Comparison of ENCODE assay signal across 27 cellular contexts in genomic region chr20:25745100-25745499, GRCh38.
"Had no signal": no experiment of that assay in that cellular context is flagged by ENCODE, and none has a peak within 500 bp of the region (broad histone marks: within the 10 kb centered on the region; RNA-seq: fewer than 3 reads in every experiment).

No MANE protein-coding gene starts in this region.

- H3K4me3 Mint-ChIP-seq: activated CD4-positive, alpha-beta T cell treated with anti-CD3 and anti-CD28 coated beads for 36 hours; activated CD8-positive, alpha-beta T cell treated with anti-CD3 and anti-CD28 coated beads for 36 hours; activated naive CD4-positive, alpha-beta T cell treated with anti-CD3 and anti-CD28 coated beads, Interleukin-2, amount 10 ng/mL, durations not matched to agents 7 days and 5 days; activated naive CD8-positive, alpha-beta T cell; activated T-cell treated with anti-CD3 and anti-CD28 coated beads, Interleukin-2, amount 50 U/mL, for 4 hours; effector memory CD8-positive, alpha-beta T cell had no signal

- H3K36me3 ChIP-seq: brain microvascular endothelial cell, esophagus squamous epithelium had no signal

- H3K4me3 ChIP-seq: esophagus squamous epithelium had no signal

- H3K27ac Mint-ChIP-seq: activated CD4-positive, alpha-beta T cell treated with anti-CD3 and anti-CD28 coated beads for 36 hours; activated CD8-positive, alpha-beta T cell treated with anti-CD3 and anti-CD28 coated beads for 36 hours; activated naive CD4-positive, alpha-beta T cell treated with anti-CD3 and anti-CD28 coated beads, Interleukin-2, amount 10 ng/mL, durations not matched to agents 7 days and 5 days; activated naive CD8-positive, alpha-beta T cell; activated T-helper 2 cell treated with anti-CD3 and anti-CD28 coated beads, Interferon-gamma antibody, Interleukin-2, Interleukin-4, amounts not matched to agents 10 μg/mL and 5 μg/mL and 100 μg/mL, durations not matched to agents 14 hours and 24 hours and 36 hours had no signal

- H3K27ac ChIP-seq: brain microvascular endothelial cell, epithelial cell of prostate, esophagus squamous epithelium had no signal

- DNase-seq: activated CD4-positive, alpha-beta T cell treated with anti-CD3 and anti-CD28 coated beads for 36 hours; activated CD4-positive, alpha-beta T cell treated with anti-CD3 and anti-CD28 coated beads, Interleukin-2, amount 50 U/mL, for 1 hour; activated CD4-positive, alpha-beta T cell treated with anti-CD3 and anti-CD28 coated beads, Interleukin-2, amount 50 U/mL, for 48 hours; activated CD4-positive, CD25-positive, alpha-beta regulatory T cell; activated CD4-positive, CD25-positive, alpha-beta regulatory T cell treated with anti-CD3 and anti-CD28 coated beads, Interleukin-2, amount 50 U/mL, for 72 hours; activated CD8-positive, alpha-beta memory T cell treated with anti-CD3 and anti-CD28 coated beads for 24 hours; activated CD8-positive, alpha-beta T cell treated with anti-CD3 and anti-CD28 coated beads for 36 hours; activated effector memory CD4-positive, alpha-beta T cell treated with anti-CD3 and anti-CD28 coated beads, Interleukin-2, amount 50 U/mL, for 16 hours; activated naive CD4-positive, alpha-beta T cell treated with anti-CD3 and anti-CD28 coated beads, Interleukin-2, amount 10 ng/mL, durations not matched to agents 7 days and 5 days; activated T-cell treated with anti-CD3 and anti-CD28 coated beads, Interleukin-2, amount 50 U/mL, for 4 hours; amniotic stem cell; anterior cingulate cortex; brain microvascular endothelial cell; caudate nucleus; cortex of kidney; dermis blood vessel endothelial cell; effector CD4-positive, alpha-beta T cell; effector memory CD8-positive, alpha-beta T cell; esophagus squamous epithelium; head of caudate nucleus; T-helper 2 cell had no signal

- H3K36me3 Mint-ChIP-seq: activated naive CD8-positive, alpha-beta T cell had no signal

- H3K9me3 ChIP-seq: esophagus squamous epithelium had no signal

- ATAC-seq: activated CD4-positive, alpha-beta T cell treated with anti-CD3 and anti-CD28 coated beads for 36 hours; activated CD8-positive, alpha-beta T cell treated with anti-CD3 and anti-CD28 coated beads for 36 hours; activated T-cell treated with anti-CD3 and anti-CD28 coated beads, Interleukin-2, amount 50 U/mL, for 4 hours; effector memory CD8-positive, alpha-beta T cell had no signal

- FAIRE-seq: astrocyte, colon, frontal cortex had no signal

- H3K4me1 ChIP-seq: esophagus squamous epithelium had no signal

- H3K9me3 Mint-ChIP-seq: activated CD8-positive, alpha-beta T cell treated with anti-CD3 and anti-CD28 coated beads for 36 hours; activated T-cell treated with anti-CD3 and anti-CD28 coated beads, Interleukin-2, amount 50 U/mL, for 4 hours; activated T-helper 2 cell treated with anti-CD3 and anti-CD28 coated beads, Interferon-gamma antibody, Interleukin-2, Interleukin-4, amounts not matched to agents 10 μg/mL and 5 μg/mL and 100 μg/mL, durations not matched to agents 14 hours and 24 hours and 36 hours; effector memory CD8-positive, alpha-beta T cell had no signal

- H3K27me3 Mint-ChIP-seq: activated CD4-positive, alpha-beta T cell treated with anti-CD3 and anti-CD28 coated beads for 36 hours; activated CD8-positive, alpha-beta T cell treated with anti-CD3 and anti-CD28 coated beads for 36 hours; activated naive CD4-positive, alpha-beta T cell treated with anti-CD3 and anti-CD28 coated beads, Interleukin-2, amount 10 ng/mL, durations not matched to agents 7 days and 5 days; activated naive CD8-positive, alpha-beta T cell; effector memory CD8-positive, alpha-beta T cell had no signal

- H3K27me3 ChIP-seq: brain microvascular endothelial cell, esophagus squamous epithelium had no signal
